29 cellular contexts compared by ENCODE assay signal in the genomic region with DNA sequence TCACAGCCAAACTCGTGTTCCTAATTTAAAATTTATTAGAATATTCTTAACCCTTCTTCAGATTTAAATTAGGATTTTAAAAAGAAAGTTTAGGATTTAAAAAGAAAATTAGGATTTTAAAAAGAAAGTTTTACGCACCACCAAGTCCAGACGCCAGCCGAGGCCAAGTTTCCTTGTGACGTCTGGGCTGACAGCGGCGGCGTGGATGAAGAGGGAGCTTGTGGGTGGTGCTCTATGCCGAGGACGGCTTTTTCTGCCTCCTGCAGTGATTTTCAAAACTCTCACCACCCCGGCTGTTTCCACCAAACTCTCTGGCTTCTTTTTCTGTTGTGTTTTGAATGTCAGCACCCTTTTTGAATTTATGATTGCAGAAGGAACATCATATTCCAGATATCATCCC.
"Had no signal": no experiment of that assay in that cellular context is flagged by ENCODE, and none has a peak within 500 bp of the region (broad histone marks: within the 10 kb centered on the region; RNA-seq: fewer than 3 reads in every experiment).

No MANE protein-coding gene starts in this region.

- DNase-seq: dermis blood vessel endothelial cell; effector memory CD4-positive, alpha-beta T cell; foreskin keratinocyte; heart right ventricle; hippocampal formation; kidney glomerular epithelial cell; left colon; right lobe of liver; stimulated activated CD4-positive, alpha-beta T cell treated with anti-CD3 and anti-CD28 coated beads, Interleukin-2, amount 100 ng/mL, for 24 hours; stimulated activated CD4-positive, alpha-beta T cell treated with anti-CD3 and anti-CD28 coated beads, Interleukin-4, amount 100 ng/mL, for 24 hours; stimulated activated naive CD4-positive, alpha-beta T cell treated with Interleukin-2 at 50 U/mL for 16 hours; stomach; upper lobe of left lung; uterus had no signal

- H3K4me3 ChIP-seq: coronary artery, esophagus muscularis mucosa, gastroesophageal sphincter, heart right ventricle, lung, neural progenitor cell, prostate gland, right lobe of liver, smooth muscle cell, stomach, tibial nerve, upper lobe of left lung, uterus had no signal

- H3K9me3 Mint-ChIP-seq: memory B cell, nephron, neural progenitor cell had no signal

- H3K27ac Mint-ChIP-seq: memory B cell; nephron; neural progenitor cell; stimulated activated effector memory CD8-positive, alpha-beta T cell treated with anti-CD3 and anti-CD28 coated beads, Interleukin-12 subunit alpha, Interleukin-12 subunit beta, amount 100 ng/mL, for 72 hours had no signal

- H3K9me3 ChIP-seq: heart right ventricle, prostate gland, right lobe of liver, stomach, tibial nerve, uterus had no signal

- H3K36me3 Mint-ChIP-seq: memory B cell; stimulated activated effector memory CD8-positive, alpha-beta T cell treated with anti-CD3 and anti-CD28 coated beads, Interleukin-12 subunit alpha, Interleukin-12 subunit beta, amount 100 ng/mL, for 72 hours had no signal

- FAIRE-seq: endothelial cell of umbilical vein, islet of Langerhans had no signal

- ATAC-seq: foreskin keratinocyte; gastroesophageal sphincter; left colon; right lobe of liver; stimulated activated effector memory CD8-positive, alpha-beta T cell treated with anti-CD3 and anti-CD28 coated beads, Interleukin-12 subunit alpha, Interleukin-12 subunit beta, amount 100 ng/mL, for 72 hours had no signal

- H3K4me3 Mint-ChIP-seq: central memory CD8-positive, alpha-beta T cell; memory B cell; nephron; neural progenitor cell; stimulated activated effector memory CD8-positive, alpha-beta T cell treated with anti-CD3 and anti-CD28 coated beads, Interleukin-12 subunit alpha, Interleukin-12 subunit beta, amount 100 ng/mL, for 72 hours had no signal

- H3K27me3 ChIP-seq: foreskin keratinocyte, right lobe of liver, tibial nerve, upper lobe of left lung, uterus had no signal

- H3K27ac ChIP-seq: coronary artery, esophagus muscularis mucosa, foreskin keratinocyte, gastroesophageal sphincter, heart right ventricle, neural progenitor cell, parathyroid adenoma, prostate gland, right lobe of liver, stomach, tibial nerve, upper lobe of left lung, uterus had no signal

- H3K4me1 Mint-ChIP-seq: memory B cell had no signal

- H3K4me1 ChIP-seq: esophagus muscularis mucosa, foreskin keratinocyte, gastroesophageal sphincter, parathyroid adenoma, prostate gland, right lobe of liver, stomach, tibial nerve, upper lobe of left lung, uterus had no signal

- H3K36me3 ChIP-seq: esophagus muscularis mucosa, gastroesophageal sphincter, heart right ventricle, neural progenitor cell, prostate gland, right lobe of liver, upper lobe of left lung, uterus had no signal
